Comparison of ENCODE assay signal across 2 cellular contexts in genomic region chr7:23185980-23186379, GRCh38.
TF ChIP-seq lines count a peak whose summit lies in the region.

No MANE protein-coding gene starts in this region.

TF ChIP-seq in SK-N-SH treated with all-trans-retinoic acid at 6 μM for 48 hours, 23 proteins besides CTCF, POLR2A, EP300 and RAD21 (continued from another document):
- TF ChIP-seq ZFP30 (CRISPR knock-in tag; IDR thresholded peaks at IDR 0.05) (no peak), ZC3H10 (CRISPR knock-in tag; IDR thresholded peaks at IDR 0.05) (peak; percentile 72; the same call in 1 of the 2 replicates), ISL1 (CRISPR knock-in tag; IDR thresholded peaks at IDR 0.05) (peak; percentile 54; the same call in 1 of the 2 replicates)
TF ChIP-seq in SK-N-SH treated with all-trans-retinoic acid at 6 μM for 48 hours: peak in this region for 2.

TF ChIP-seq in HEK293, 187 proteins besides CTCF, POLR2A, EP300 and RAD21 (continued from another document):
- TF ChIP-seq, protein P1, sequence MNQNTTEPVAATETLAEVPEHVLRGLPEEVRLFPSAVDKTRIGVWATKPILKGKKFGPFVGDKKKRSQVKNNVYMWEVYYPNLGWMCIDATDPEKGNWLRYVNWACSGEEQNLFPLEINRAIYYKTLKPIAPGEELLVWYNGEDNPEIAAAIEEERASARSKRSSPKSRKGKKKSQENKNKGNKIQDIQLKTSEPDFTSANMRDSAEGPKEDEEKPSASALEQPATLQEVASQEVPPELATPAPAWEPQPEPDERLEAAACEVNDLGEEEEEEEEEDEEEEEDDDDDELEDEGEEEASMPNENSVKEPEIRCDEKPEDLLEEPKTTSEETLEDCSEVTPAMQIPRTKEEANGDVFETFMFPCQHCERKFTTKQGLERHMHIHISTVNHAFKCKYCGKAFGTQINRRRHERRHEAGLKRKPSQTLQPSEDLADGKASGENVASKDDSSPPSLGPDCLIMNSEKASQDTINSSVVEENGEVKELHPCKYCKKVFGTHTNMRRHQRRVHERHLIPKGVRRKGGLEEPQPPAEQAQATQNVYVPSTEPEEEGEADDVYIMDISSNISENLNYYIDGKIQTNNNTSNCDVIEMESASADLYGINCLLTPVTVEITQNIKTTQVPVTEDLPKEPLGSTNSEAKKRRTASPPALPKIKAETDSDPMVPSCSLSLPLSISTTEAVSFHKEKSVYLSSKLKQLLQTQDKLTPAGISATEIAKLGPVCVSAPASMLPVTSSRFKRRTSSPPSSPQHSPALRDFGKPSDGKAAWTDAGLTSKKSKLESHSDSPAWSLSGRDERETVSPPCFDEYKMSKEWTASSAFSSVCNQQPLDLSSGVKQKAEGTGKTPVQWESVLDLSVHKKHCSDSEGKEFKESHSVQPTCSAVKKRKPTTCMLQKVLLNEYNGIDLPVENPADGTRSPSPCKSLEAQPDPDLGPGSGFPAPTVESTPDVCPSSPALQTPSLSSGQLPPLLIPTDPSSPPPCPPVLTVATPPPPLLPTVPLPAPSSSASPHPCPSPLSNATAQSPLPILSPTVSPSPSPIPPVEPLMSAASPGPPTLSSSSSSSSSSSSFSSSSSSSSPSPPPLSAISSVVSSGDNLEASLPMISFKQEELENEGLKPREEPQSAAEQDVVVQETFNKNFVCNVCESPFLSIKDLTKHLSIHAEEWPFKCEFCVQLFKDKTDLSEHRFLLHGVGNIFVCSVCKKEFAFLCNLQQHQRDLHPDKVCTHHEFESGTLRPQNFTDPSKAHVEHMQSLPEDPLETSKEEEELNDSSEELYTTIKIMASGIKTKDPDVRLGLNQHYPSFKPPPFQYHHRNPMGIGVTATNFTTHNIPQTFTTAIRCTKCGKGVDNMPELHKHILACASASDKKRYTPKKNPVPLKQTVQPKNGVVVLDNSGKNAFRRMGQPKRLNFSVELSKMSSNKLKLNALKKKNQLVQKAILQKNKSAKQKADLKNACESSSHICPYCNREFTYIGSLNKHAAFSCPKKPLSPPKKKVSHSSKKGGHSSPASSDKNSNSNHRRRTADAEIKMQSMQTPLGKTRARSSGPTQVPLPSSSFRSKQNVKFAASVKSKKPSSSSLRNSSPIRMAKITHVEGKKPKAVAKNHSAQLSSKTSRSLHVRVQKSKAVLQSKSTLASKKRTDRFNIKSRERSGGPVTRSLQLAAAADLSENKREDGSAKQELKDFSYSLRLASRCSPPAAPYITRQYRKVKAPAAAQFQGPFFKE (tag by site-specific recombination; IDR thresholded peaks at IDR 0.05; ENCODE audit: borderline replicate concordance), result no peak
- no peak for TF ChIP-seq ZBTB8A (tag by site-specific recombination; IDR thresholded peaks at IDR 0.05)
- TF ChIP-seq, protein P2, sequence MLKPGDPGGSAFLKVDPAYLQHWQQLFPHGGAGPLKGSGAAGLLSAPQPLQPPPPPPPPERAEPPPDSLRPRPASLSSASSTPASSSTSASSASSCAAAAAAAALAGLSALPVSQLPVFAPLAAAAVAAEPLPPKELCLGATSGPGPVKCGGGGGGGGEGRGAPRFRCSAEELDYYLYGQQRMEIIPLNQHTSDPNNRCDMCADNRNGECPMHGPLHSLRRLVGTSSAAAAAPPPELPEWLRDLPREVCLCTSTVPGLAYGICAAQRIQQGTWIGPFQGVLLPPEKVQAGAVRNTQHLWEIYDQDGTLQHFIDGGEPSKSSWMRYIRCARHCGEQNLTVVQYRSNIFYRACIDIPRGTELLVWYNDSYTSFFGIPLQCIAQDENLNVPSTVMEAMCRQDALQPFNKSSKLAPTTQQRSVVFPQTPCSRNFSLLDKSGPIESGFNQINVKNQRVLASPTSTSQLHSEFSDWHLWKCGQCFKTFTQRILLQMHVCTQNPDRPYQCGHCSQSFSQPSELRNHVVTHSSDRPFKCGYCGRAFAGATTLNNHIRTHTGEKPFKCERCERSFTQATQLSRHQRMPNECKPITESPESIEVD (tag by site-specific recombination; IDR thresholded peaks at IDR 0.05), result peak; percentile 49
- TF ChIP-seq ZNF513 (tag by site-specific recombination; IDR thresholded peaks at IDR 0.05), result no peak
- TF ChIP-seq KLF9 (tag by site-specific recombination; IDR thresholded peaks at IDR 0.05; ENCODE audit: low read depth), result no peak
- TF ChIP-seq IKZF3 (tag by site-specific recombination; IDR thresholded peaks at IDR 0.05), result no peak
